9 cellular contexts compared by ENCODE assay signal in genomic region chr11:69674267-69674885, GRCh38. TPM values are rescaled to one million over a fixed set of nuclear protein-coding genes. Genes with fewer than 3 reads are reported as not detected.
DNase-seq lines count a peak whose midpoint lies in the region; ATAC-seq, FAIRE-seq and TF ChIP-seq lines count a peak whose summit lies in the region.
"Had no signal": no experiment of that assay in that cellular context is flagged by ENCODE, and none has a peak within 500 bp of the region (broad histone marks: within the 10 kb centered on the region; RNA-seq: fewer than 3 reads in every experiment).

No MANE protein-coding gene starts in this region.

- H3K27me3 Mint-ChIP-seq in CD4-positive, alpha-beta T cell = no peaks in the 10 kb centered on the region
- peaks cover 8% of the 10 kb centered on the region for H3K27me3 Mint-ChIP-seq in activated CD4-positive, alpha-beta memory T cell treated with anti-CD3 and anti-CD28 coated beads, Interleukin-2, amount 10 ng/mL, durations not matched to agents 7 days and 5 days

- no peak for DNase-seq in CD4-positive, alpha-beta T cell
- DNase-seq in HL-60 (ENCODE audit: low read depth in 1 of 2, low spot score in 1 of 2) (peak in 1 of 2 experiments; percentile 5), fibroblast of the aortic adventitia (ENCODE audit: low read depth) (peak; percentile 87), pancreas (peak in 2 of 6 donors; percentile 33 to 57), NCI-H2107 (lab: John Stamatoyannopoulos, UW) (no peak), KG1 (lab: John Stamatoyannopoulos, UW) (no peak)
- DNase-seq in activated CD4-positive, alpha-beta memory T cell treated with anti-CD3 and anti-CD28 coated beads, Interleukin-2, amount 10 ng/mL, durations not matched to agents 7 days and 5 days = no peak

- no peaks in the 10 kb centered on the region for H3K9me3 ChIP-seq in CD4-positive, alpha-beta T cell (ENCODE audit: control insufficient read depth, low read length)
- H3K9me3 ChIP-seq in pancreas = no peaks in the 10 kb centered on the region

- H3K27ac Mint-ChIP-seq in CD4-positive, alpha-beta T cell = peak overlapping the region; percentile 91
- peak overlapping the region; percentile 72 for H3K27ac Mint-ChIP-seq in activated CD4-positive, alpha-beta memory T cell treated with anti-CD3 and anti-CD28 coated beads, Interleukin-2, amount 10 ng/mL, durations not matched to agents 7 days and 5 days

- TF ChIP-seq CTCF in CD4-positive, alpha-beta T cell (IDR thresholded peaks at IDR 0.05) = no peak
- no peak for TF ChIP-seq CTCF in HL-60 (IDR thresholded peaks at IDR 0.05; ENCODE audit: insufficient read depth, low read length)
- TF ChIP-seq CTCF in fibroblast of the aortic adventitia (IDR thresholded peaks at IDR 0.05; ENCODE audit: insufficient read depth, low read length) = no peak
- TF ChIP-seq CTCF in pancreas (IDR thresholded peaks at IDR 0.05) = no peak

- CTCF ChIA-PET in CD4-positive, alpha-beta T cell (lab: Charles Lee) = interaction anchor here (1.5 to 2.1 kb wide), 3 partner anchors 31 to 572 kb away, joined by 4 to 6 read pairs (median 5); no protein-coding TSS in a partner anchor
- CTCF ChIA-PET in activated CD4-positive, alpha-beta memory T cell treated with anti-CD3 and anti-CD28 coated beads, Interleukin-2, amount 10 ng/mL, durations not matched to agents 7 days and 5 days (lab: Charles Lee) = interaction anchor here (0.6 to 1.1 kb wide), 4 partner anchors 8 to 871 kb away, joined by 3 to 4 read pairs (median 4); no protein-coding TSS in a partner anchor

- ATAC-seq in CD4-positive, alpha-beta T cell (ENCODE audit: poor library complexity) = no peak
- ATAC-seq in pancreas = peak in 2 of 4 donors; percentile 5 to 12
- ATAC-seq in HG02678 (IDR thresholded peaks at IDR 0.05; ENCODE audit: unreplicated experiment) = no peak

- POLR2A ChIA-PET in CD4-positive, alpha-beta T cell (lab: Charles Lee) = interaction anchor here (1.4 to 1.9 kb wide), 3 partner anchors 38 to 1214 kb away, joined by 4 to 11 read pairs (median 6); partner anchors contain the start of gene FADD
- POLR2A ChIA-PET in activated CD4-positive, alpha-beta memory T cell treated with anti-CD3 and anti-CD28 coated beads, Interleukin-2, amount 10 ng/mL, durations not matched to agents 7 days and 5 days (lab: Charles Lee) = interaction anchor here (1.0 to 1.9 kb wide), 8 partner anchors 10 to 625 kb away, joined by 3 to 7 read pairs (median 4); partner anchors contain the start of genes FADD and TPCN2

- 15% methylated on average over 18 of the region's 18 CpGs for WGBS in pancreas, 2 donors

- peaks cover 42% of the 10 kb centered on the region for H3K36me3 Mint-ChIP-seq in CD4-positive, alpha-beta T cell (ENCODE audit: low read depth)
- H3K36me3 Mint-ChIP-seq in activated CD4-positive, alpha-beta memory T cell treated with anti-CD3 and anti-CD28 coated beads, Interleukin-2, amount 10 ng/mL, durations not matched to agents 7 days and 5 days (ENCODE audit: low read depth) = peaks cover 12% of the 10 kb centered on the region

- FAIRE-seq in pancreas (lab: Jason Lieb, UNC) = no peak

- peak overlapping the region; percentile 100 for H3K4me3 ChIP-seq in HL-60 (replicated peaks; ENCODE audit: insufficient read depth, low read length)
- H3K4me3 ChIP-seq in fibroblast of the aortic adventitia (ENCODE audit: low read depth, low read length) = peak overlapping the region; percentile 98
- peak overlapping the region; percentile 61 to 100 (median 100) for H3K4me3 ChIP-seq in pancreas

- H3K4me3 Mint-ChIP-seq in CD4-positive, alpha-beta T cell = peak overlapping the region; percentile 97
- H3K4me3 Mint-ChIP-seq in activated CD4-positive, alpha-beta memory T cell treated with anti-CD3 and anti-CD28 coated beads, Interleukin-2, amount 10 ng/mL, durations not matched to agents 7 days and 5 days = peak overlapping the region; percentile 93

- peaks cover 38% of the 10 kb centered on the region for H3K4me1 Mint-ChIP-seq in CD4-positive, alpha-beta T cell (ENCODE audit: low read depth)
- peaks cover 32% of the 10 kb centered on the region for H3K4me1 Mint-ChIP-seq in activated CD4-positive, alpha-beta memory T cell treated with anti-CD3 and anti-CD28 coated beads, Interleukin-2, amount 10 ng/mL, durations not matched to agents 7 days and 5 days

- H3K9me3 Mint-ChIP-seq in CD4-positive, alpha-beta T cell = no peaks in the 10 kb centered on the region
- H3K9me3 Mint-ChIP-seq in activated CD4-positive, alpha-beta memory T cell treated with anti-CD3 and anti-CD28 coated beads, Interleukin-2, amount 10 ng/mL, durations not matched to agents 7 days and 5 days = no peaks in the 10 kb centered on the region

- no peaks in the 10 kb centered on the region for H3K27me3 ChIP-seq in CD4-positive, alpha-beta T cell (ENCODE audit: control insufficient read depth, insufficient read depth, low read length)
- no peaks in the 10 kb centered on the region for H3K27me3 ChIP-seq in HL-60 (ENCODE audit: insufficient read depth, poor library complexity, severe bottlenecking)
- no peaks in the 10 kb centered on the region for H3K27me3 ChIP-seq in pancreas

- intact Hi-C loops in CD4-positive, alpha-beta T cell (cut with DNase I, micrococcal nuclease) = loop anchor here in 1 of 2 experiments (2.0 to 10.0 kb wide), 5 partner anchors 528 to 920 kb away; partner anchors contain the start of genes FADD, IGHMBP2, MRPL21 and PPFIA1
- intact Hi-C loops in pancreas (cut with DNase I) = no loop called here

- peaks cover 0 to 11% (median 6%) of the 10 kb centered on the region in 3 donors for H3K4me1 ChIP-seq in pancreas

- H3K27ac ChIP-seq in CD4-positive, alpha-beta T cell (ENCODE audit: low read depth, low read length) = peak overlapping the region; percentile 80
- H3K27ac ChIP-seq in HL-60 (replicated peaks) (peak overlapping the region; percentile 92), pancreas (peak overlapping the region in 2 of 4 donors; percentile 42 to 64)

- H3K36me3 ChIP-seq in pancreas = peaks cover 0 to 10% (median 0%) of the 10 kb centered on the region in 3 donors

RNA-seq across cellular contexts. Expression of gene LTO1, which starts 0.8 kb away (rescaled TPM):
- 10 to 100 TPM; 33.5 to 35.5 TPM for total RNA-seq in CD4-positive, alpha-beta T cell
- total RNA-seq in activated CD4-positive, alpha-beta memory T cell treated with anti-CD3 and anti-CD28 coated beads, Interleukin-2, amount 10 ng/mL, durations not matched to agents 7 days and 5 days = 10 to 100 TPM; 23.4 to 25.5 TPM
- 16.4 and 35.2 TPM in 2 replicates for total RNA-seq in fibroblast of the aortic adventitia (ENCODE audit: low replicate concordance)
- 10 to 100 TPM in 4 of 6 donors, 1 to 10 TPM in 2; 7.7 to 13.3 (median 12.1) TPM for total RNA-seq in pancreas
- 10 to 100 TPM; 24.2 to 27.8 TPM for polyA plus RNA-seq in pancreas

RNA-seq across cellular contexts. Expression of gene FGF19, which starts 29.4 kb away (rescaled TPM):
- not detected for total RNA-seq in CD4-positive, alpha-beta T cell
- not detected for total RNA-seq in activated CD4-positive, alpha-beta memory T cell treated with anti-CD3 and anti-CD28 coated beads, Interleukin-2, amount 10 ng/mL, durations not matched to agents 7 days and 5 days
- not detected in 2 replicates for total RNA-seq in fibroblast of the aortic adventitia (ENCODE audit: low replicate concordance)
- under 1 TPM in 4 of 6 donors, not detected in 2; 0.06 to 0.28 (median 0.13) TPM for total RNA-seq in pancreas
- under 1 TPM in 1 of 2 donors, not detected in 1; 0.07 TPM for polyA plus RNA-seq in pancreas
- total RNA-seq: T-helper 2 cell treated with Interferon-gamma antibody and Interleukin-4, amounts not matched to agents 100 ng/mL and 5 ng/mL, for 36 hours had no signal

RNA-seq across cellular contexts. Expression of gene CCND1, which starts 33.4 kb away (rescaled TPM):
- 1 to 10 TPM; 1.7 to 2.4 TPM for total RNA-seq in CD4-positive, alpha-beta T cell
- under 1 TPM; 0.05 to 0.08 TPM for total RNA-seq in activated CD4-positive, alpha-beta memory T cell treated with anti-CD3 and anti-CD28 coated beads, Interleukin-2, amount 10 ng/mL, durations not matched to agents 7 days and 5 days
- total RNA-seq in fibroblast of the aortic adventitia (ENCODE audit: low replicate concordance) (344 and 770 TPM in 2 replicates), pancreas (100 to 1,000 TPM in 2 of 6 donors, 10 to 100 TPM in 4; 65.6 to 126 (median 95.3) TPM)
- polyA plus RNA-seq in pancreas = 10 to 100 TPM; 24.6 to 32.7 TPM

Comparison
In these comparisons a context has a peak if more than half of its experiments do, and no peak if none do; other contexts are left out.
1. RNA of gene CCND1, which starts 33.4 kb away (total RNA-seq): 344 to 770 TPM in fibroblast of the aortic adventitia and 65.6 to 126 TPM in pancreas; 1.7 to 2.4 TPM in CD4-positive, alpha-beta T cell and 0.05 to 0.08 TPM in activated CD4-positive, alpha-beta memory T cell treated with anti-CD3 and anti-CD28 coated beads, Interleukin-2, amount 10 ng/mL, durations not matched to agents 7 days and 5 days; every median in the first group is over 10 times any median in the second.
2. Peak in every context shown above with its lines, with median percentiles within 50 percentile points of each other: H3K4me3 ChIP-seq.